ENCODE assay signal across 1 cellular context in the genomic region with DNA sequence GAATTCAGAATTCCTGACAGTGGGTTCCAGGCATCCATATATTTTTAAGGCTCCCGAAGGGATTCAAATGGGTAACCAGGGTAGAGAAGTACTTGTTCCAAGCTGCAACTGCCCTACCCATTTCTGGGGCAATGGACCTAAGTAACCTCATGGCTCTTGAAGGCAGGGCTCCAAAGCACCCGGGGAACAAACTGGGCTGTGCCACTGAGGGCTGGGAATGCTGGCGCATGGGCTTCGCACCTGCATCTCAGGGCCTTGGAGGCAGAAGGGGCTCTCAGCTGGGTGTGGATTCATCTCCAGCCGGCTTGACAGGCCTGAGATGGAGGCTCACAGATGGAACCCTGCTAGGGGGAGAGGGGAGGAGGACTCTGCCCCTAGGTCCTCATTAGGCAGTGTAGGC.
TF ChIP-seq lines count a peak whose summit lies in the region.

No MANE protein-coding gene starts in this region.

TF ChIP-seq in GM23338, 12 proteins besides CTCF, POLR2A, EP300 and RAD21 (continued from another document):
- no peak for TF ChIP-seq ETS1 (IDR thresholded peaks at IDR 0.05)
